Comparison of ENCODE assay signal across 8 cellular contexts in the genomic region with DNA sequence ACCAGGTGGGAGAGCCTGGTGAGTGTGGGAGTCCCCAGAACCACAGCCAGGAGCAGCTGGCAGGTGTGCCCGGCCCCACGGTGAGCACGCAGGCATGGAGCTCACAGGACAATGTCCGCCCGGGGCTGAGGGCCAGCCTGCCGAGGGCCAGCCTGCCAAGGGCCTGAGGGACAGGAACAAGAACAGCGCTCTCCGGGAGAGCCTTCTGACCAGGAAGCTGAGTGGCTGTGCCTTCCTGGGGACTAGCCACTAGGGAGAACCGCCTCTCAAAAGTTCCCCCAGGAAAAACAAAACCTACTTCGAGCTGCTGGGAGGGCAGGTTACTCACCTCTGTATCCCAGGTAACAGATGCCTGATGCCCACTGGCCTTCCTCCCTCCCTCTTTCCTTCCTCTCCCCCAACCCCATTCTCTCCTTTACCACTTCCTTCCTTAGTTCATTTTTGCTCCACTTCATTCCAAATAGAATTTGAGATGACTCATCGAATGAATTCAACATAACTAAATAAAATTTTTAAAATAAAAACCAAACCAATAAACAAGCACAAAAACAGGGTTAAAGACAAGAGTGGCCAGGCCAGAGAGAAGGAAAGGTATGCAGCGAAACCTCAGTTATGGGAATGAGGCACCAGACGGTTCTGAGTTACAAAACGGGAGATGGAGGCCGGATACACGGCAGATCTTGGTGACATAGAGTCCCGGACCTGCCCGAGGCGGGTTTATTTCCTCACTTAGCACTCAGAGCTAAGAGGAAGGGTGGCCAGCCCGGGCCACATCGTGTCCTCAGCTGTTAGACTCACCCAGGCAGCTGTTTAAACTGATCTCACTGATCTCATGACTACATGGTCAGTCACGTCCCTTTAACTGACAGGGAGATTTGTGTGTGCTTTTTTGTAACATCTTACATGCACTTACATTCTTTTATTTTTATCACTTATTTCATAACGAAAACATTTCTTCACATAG.
A peak's percentile ranks its signal among the peaks of the same experiment; 100 is the strongest.
DNase-seq lines count a peak whose midpoint lies in the region; ATAC-seq and TF ChIP-seq lines count a peak whose summit lies in the region.

No MANE protein-coding gene starts in this region.

- H3K4me3 ChIP-seq in adipocyte (ENCODE audit: low read length) (peak overlapping the region; percentile 60), hepatocyte (no peak overlapping the region)

- peak overlapping the region; percentile 77 for H3K9ac ChIP-seq in adipocyte (ENCODE audit: low read length)

- peak; percentile 50 to 58 for ATAC-seq in stimulated activated naive B cell treated with anti-CD40 and anti-IgM and Interleukin-4, amounts not matched to agents 10 μg/mL and 1 μg/mL and 100 μg/mL, for 72 hours (replicated peaks)
- ATAC-seq in GM21528 (IDR thresholded peaks at IDR 0.05; ENCODE audit: low FRiP score, unreplicated experiment) (no peak), GM21529 (IDR thresholded peaks at IDR 0.05; ENCODE audit: unreplicated experiment) (no peak)

- peaks cover 50% of the 10 kb centered on the region for H4K20me1 ChIP-seq in hepatocyte (ENCODE audit: insufficient read depth, poor library complexity, severe bottlenecking)

- no peaks in the 10 kb centered on the region for H3K27me3 Mint-ChIP-seq in stimulated activated naive B cell treated with anti-CD40 and anti-IgM and Interleukin-4, amounts not matched to agents 10 μg/mL and 1 μg/mL and 100 μg/mL, for 72 hours

- peaks cover 2 to 21% of the 10 kb centered on the region in 2 donors for H3K36me3 Mint-ChIP-seq in stimulated activated naive B cell treated with anti-CD40 and anti-IgM and Interleukin-4, amounts not matched to agents 10 μg/mL and 1 μg/mL and 100 μg/mL, for 72 hours

- TF ChIP-seq CTCF in hepatocyte (IDR thresholded peaks at IDR 0.05; ENCODE audit: poor library complexity) (no peak), GM13977 (IDR thresholded peaks at IDR 0.05; ENCODE audit: extremely low read depth, insufficient read depth, missing control alignments) (no peak)

- H3K4me2 ChIP-seq in hepatocyte = peak overlapping the region; percentile 26

- no peaks in the 10 kb centered on the region for H3K27me3 ChIP-seq in adipocyte (replicated peaks; ENCODE audit: control insufficient read depth, insufficient read depth, low read length)
- no peaks in the 10 kb centered on the region for H3K27me3 ChIP-seq in hepatocyte

- peak; percentile 71 for DNase-seq in HK-2 (ENCODE audit: unreplicated experiment)
- DNase-seq in adipocyte (ENCODE audit: low read depth) = peak; percentile 93
- peak; percentile 55 for DNase-seq in hepatocyte (ENCODE audit: low spot score)
- DNase-seq in stimulated activated naive B cell treated with anti-CD40 and anti-IgM and Interleukin-4, amounts not matched to agents 10 μg/mL and 1 μg/mL and 100 μg/mL, for 72 hours = no peak
- no peak for DNase-seq in GM13977 (ENCODE audit: low spot score)
- no peak for DNase-seq in NCI-H2227 (lab: John Stamatoyannopoulos, UW; ENCODE audit: unreplicated experiment)

- in situ Hi-C loops in GM13977 (cut with MboI; ENCODE audit: low pct_unique_long_range_greater_than_20kb, low sequenced_read_pairs, unreplicated experiment) = no loop called here

- peaks cover 96% of the 10 kb centered on the region for H3K79me2 ChIP-seq in hepatocyte

- H3K9me3 ChIP-seq in adipocyte (ENCODE audit: control insufficient read depth, low read length) (no peaks in the 10 kb centered on the region), hepatocyte (ENCODE audit: low read depth) (no peaks in the 10 kb centered on the region)

- peaks cover 22 to 35% of the 10 kb centered on the region in 2 donors for H3K4me1 Mint-ChIP-seq in stimulated activated naive B cell treated with anti-CD40 and anti-IgM and Interleukin-4, amounts not matched to agents 10 μg/mL and 1 μg/mL and 100 μg/mL, for 72 hours

- no peaks in the 10 kb centered on the region for H3K9me2 ChIP-seq in hepatocyte (replicated peaks; ENCODE audit: insufficient read depth)

- H3K4me3 Mint-ChIP-seq in stimulated activated naive B cell treated with anti-CD40 and anti-IgM and Interleukin-4, amounts not matched to agents 10 μg/mL and 1 μg/mL and 100 μg/mL, for 72 hours = no peak overlapping the region

- H3K4me1 ChIP-seq in adipocyte (ENCODE audit: control insufficient read depth, insufficient read depth, low read length) = peaks cover 48% of the 10 kb centered on the region
- peaks cover 43% of the 10 kb centered on the region for H3K4me1 ChIP-seq in hepatocyte (ENCODE audit: insufficient read depth)

- WGBS in hepatocyte (ENCODE audit: low lambda C conversion rate, missing lambda C conversion rate) = 73% methylated on average over 23 of the region's 23 CpGs

- no peaks in the 10 kb centered on the region for H3K9me3 Mint-ChIP-seq in stimulated activated naive B cell treated with anti-CD40 and anti-IgM and Interleukin-4, amounts not matched to agents 10 μg/mL and 1 μg/mL and 100 μg/mL, for 72 hours

- H3K27ac Mint-ChIP-seq in stimulated activated naive B cell treated with anti-CD40 and anti-IgM and Interleukin-4, amounts not matched to agents 10 μg/mL and 1 μg/mL and 100 μg/mL, for 72 hours = peak overlapping the region; percentile 9

- H3K27ac ChIP-seq in hepatocyte = peak overlapping the region; percentile 78

- no peak overlapping the region for H2AFZ ChIP-seq in hepatocyte

- H3K36me3 ChIP-seq in adipocyte (ENCODE audit: control insufficient read depth, insufficient read depth, low read length, severe bottlenecking) = no peaks in the 10 kb centered on the region
- no peaks in the 10 kb centered on the region for H3K36me3 ChIP-seq in hepatocyte (replicated peaks; ENCODE audit: insufficient read depth, low read depth)

Comparison
In these comparisons a context has a peak if more than half of its experiments do, and no peak if none do; other contexts are left out.
1. DNase-seq: peak in HK-2 (single experiment), adipocyte (single experiment) and hepatocyte (single experiment); none in stimulated activated naive B cell treated with anti-CD40 and anti-IgM and Interleukin-4, amounts not matched to agents 10 μg/mL and 1 μg/mL and 100 μg/mL, for 72 hours (single experiment), GM13977 (single experiment) and NCI-H2227 (single experiment).
2. ATAC-seq: peak in stimulated activated naive B cell treated with anti-CD40 and anti-IgM and Interleukin-4, amounts not matched to agents 10 μg/mL and 1 μg/mL and 100 μg/mL, for 72 hours (2 of 2); none in GM21528 (single experiment) and GM21529 (single experiment).